In genomic region chr9:133759946-133760345, GRCh38 we compare ENCODE assay signal across 11 cellular contexts.
"Had no signal": no experiment of that assay in that cellular context is flagged by ENCODE, and none has a peak within 500 bp of the region (broad histone marks: within the 10 kb centered on the region; RNA-seq: fewer than 3 reads in every experiment).

No MANE protein-coding gene starts in this region.

- H3K4me3 ChIP-seq: esophagus squamous epithelium, pancreas, smooth muscle cell, suprapubic skin had no signal

- H3K4me2 ChIP-seq: smooth muscle cell had no signal

- H3K27me3 ChIP-seq: esophagus squamous epithelium, pancreas, suprapubic skin had no signal

- H3K4me1 ChIP-seq: esophagus squamous epithelium, pancreas had no signal

- H3K27ac ChIP-seq: esophagus squamous epithelium, pancreas, suprapubic skin had no signal

- H3K9me3 ChIP-seq: esophagus squamous epithelium, pancreas, suprapubic skin had no signal

- DNase-seq: activated CD4-positive, alpha-beta T cell treated with anti-CD3 and anti-CD28 coated beads for 36 hours; activated naive CD4-positive, alpha-beta T cell; activated T-cell treated with anti-CD3 and anti-CD28 coated beads, Interleukin-2, amount 50 U/mL, for 72 hours; caudate nucleus; esophagus squamous epithelium; hippocampal formation; T-helper 17 cell; trophoblast cell had no signal

- ATAC-seq: activated CD4-positive, alpha-beta T cell treated with anti-CD3 and anti-CD28 coated beads for 36 hours; activated T-cell treated with anti-CD3 and anti-CD28 coated beads, Interleukin-2, amount 50 U/mL, for 72 hours; T-helper 17 cell had no signal
